ENCODE assay signal across 1 cellular context in the genomic region with DNA sequence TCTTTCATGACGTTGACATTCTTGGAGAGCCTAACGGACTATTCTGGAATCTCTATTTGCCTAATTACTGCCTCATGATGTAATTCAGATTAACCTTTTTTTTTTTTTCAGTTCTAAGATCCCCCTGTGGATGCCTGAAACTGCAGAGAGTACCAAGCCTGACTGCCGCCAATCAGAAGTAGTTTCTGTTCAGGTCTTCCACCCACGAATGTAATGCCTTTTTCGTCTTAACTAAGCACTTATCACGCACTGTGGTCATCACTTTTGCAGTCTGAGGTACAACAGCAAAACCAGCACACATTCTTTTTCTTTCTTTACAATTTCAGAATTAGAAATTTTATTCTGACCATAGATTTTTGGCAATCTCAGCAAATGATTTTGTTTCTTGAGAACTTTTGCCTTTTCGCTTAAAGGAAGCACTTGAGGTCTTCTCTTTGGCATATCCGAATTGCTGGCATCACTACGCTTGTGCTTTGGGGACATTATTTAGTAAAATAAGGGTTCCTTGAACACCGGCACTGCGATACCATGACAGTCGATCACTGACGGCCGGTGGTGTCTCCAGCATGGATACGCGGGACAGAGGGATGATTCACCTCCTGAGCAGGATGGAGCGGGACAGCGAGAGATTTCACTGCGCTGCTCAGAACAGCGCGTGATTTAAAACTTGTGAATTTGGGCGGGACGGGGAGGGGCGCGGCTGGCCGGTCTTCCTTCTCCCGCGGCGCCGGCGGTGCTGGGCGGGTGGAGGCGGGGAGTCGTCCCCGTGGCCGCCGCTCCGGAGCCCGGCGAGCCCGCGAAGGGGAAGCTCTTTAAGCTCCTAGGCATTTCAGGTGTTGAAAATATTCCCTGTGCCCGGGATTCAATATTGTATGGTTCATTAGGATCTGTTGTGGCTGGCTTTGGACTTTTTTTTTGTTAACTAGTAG.
TF ChIP-seq lines count a peak whose summit lies in the region.

No MANE protein-coding gene starts in this region.

TF ChIP-seq in HEK293, 187 proteins besides CTCF, POLR2A, EP300 and RAD21 (continued from another document):
- 0 out of 2 replicates have a peak, but pooled peaks have one; percentile 43 for TF ChIP-seq ZFP37 (tag by site-specific recombination; IDR thresholded peaks at IDR 0.05)
- peak; percentile 68 for TF ChIP-seq KLF1 (tag by site-specific recombination; IDR thresholded peaks at IDR 0.05)
- TF ChIP-seq ZNF341 (tag by site-specific recombination; IDR thresholded peaks at IDR 0.05; ENCODE audit: low read depth): peak; percentile 70
- no peak for TF ChIP-seq ZNF561 (tag by site-specific recombination; IDR thresholded peaks at IDR 0.05; ENCODE audit: borderline replicate concordance)
- peak; percentile 52 for TF ChIP-seq GLIS1 (tag by site-specific recombination; IDR thresholded peaks at IDR 0.05)
- no peak for TF ChIP-seq ZNF311 (tag by site-specific recombination; IDR thresholded peaks at IDR 0.05; ENCODE audit: borderline replicate concordance)
- peak; percentile 69; the same call in 1 of the 2 replicates for TF ChIP-seq ZNF335 (tag by site-specific recombination; conservative IDR thresholded peaks at IDR 0.05)
- TF ChIP-seq ZFHX2 (tag by site-specific recombination; conservative IDR thresholded peaks at IDR 0.05): 0 out of 2 replicates have a peak, but pooled peaks have one; percentile 11
- 0 out of 2 replicates have a peak, but pooled peaks have one; percentile 28 for TF ChIP-seq ZNF677 (tag by site-specific recombination; IDR thresholded peaks at IDR 0.05)
- peak; percentile 44 for TF ChIP-seq ZNF366 (tag by site-specific recombination; conservative IDR thresholded peaks at IDR 0.05)
- 0 out of 2 replicates have a peak, but pooled peaks have one; percentile 19 for TF ChIP-seq ZNF10 (tag by site-specific recombination; IDR thresholded peaks at IDR 0.05)
- TF ChIP-seq, protein P1, sequence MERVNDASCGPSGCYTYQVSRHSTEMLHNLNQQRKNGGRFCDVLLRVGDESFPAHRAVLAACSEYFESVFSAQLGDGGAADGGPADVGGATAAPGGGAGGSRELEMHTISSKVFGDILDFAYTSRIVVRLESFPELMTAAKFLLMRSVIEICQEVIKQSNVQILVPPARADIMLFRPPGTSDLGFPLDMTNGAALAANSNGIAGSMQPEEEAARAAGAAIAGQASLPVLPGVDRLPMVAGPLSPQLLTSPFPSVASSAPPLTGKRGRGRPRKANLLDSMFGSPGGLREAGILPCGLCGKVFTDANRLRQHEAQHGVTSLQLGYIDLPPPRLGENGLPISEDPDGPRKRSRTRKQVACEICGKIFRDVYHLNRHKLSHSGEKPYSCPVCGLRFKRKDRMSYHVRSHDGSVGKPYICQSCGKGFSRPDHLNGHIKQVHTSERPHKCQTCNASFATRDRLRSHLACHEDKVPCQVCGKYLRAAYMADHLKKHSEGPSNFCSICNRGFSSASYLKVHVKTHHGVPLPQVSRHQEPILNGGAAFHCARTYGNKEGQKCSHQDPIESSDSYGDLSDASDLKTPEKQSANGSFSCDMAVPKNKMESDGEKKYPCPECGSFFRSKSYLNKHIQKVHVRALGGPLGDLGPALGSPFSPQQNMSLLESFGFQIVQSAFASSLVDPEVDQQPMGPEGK (tag by site-specific recombination; IDR thresholded peaks at IDR 0.05): peak; percentile 50
- TF ChIP-seq, protein P2, sequence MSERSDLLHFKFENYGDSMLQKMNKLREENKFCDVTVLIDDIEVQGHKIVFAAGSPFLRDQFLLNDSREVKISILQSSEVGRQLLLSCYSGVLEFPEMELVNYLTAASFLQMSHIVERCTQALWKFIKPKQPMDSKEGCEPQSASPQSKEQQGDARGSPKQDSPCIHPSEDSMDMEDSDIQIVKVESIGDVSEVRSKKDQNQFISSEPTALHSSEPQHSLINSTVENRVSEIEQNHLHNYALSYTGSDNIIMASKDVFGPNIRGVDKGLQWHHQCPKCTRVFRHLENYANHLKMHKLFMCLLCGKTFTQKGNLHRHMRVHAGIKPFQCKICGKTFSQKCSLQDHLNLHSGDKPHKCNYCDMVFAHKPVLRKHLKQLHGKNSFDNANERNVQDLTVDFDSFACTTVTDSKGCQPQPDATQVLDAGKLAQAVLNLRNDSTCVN (tag by site-specific recombination; optimal IDR thresholded peaks at IDR 0.05): peak; percentile 48
- TF ChIP-seq, protein P3, sequence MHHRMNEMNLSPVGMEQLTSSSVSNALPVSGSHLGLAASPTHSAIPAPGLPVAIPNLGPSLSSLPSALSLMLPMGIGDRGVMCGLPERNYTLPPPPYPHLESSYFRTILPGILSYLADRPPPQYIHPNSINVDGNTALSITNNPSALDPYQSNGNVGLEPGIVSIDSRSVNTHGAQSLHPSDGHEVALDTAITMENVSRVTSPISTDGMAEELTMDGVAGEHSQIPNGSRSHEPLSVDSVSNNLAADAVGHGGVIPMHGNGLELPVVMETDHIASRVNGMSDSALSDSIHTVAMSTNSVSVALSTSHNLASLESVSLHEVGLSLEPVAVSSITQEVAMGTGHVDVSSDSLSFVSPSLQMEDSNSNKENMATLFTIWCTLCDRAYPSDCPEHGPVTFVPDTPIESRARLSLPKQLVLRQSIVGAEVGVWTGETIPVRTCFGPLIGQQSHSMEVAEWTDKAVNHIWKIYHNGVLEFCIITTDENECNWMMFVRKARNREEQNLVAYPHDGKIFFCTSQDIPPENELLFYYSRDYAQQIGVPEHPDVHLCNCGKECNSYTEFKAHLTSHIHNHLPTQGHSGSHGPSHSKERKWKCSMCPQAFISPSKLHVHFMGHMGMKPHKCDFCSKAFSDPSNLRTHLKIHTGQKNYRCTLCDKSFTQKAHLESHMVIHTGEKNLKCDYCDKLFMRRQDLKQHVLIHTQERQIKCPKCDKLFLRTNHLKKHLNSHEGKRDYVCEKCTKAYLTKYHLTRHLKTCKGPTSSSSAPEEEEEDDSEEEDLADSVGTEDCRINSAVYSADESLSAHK (tag by site-specific recombination; IDR thresholded peaks at IDR 0.05): no peak
- 0 out of 2 replicates have a peak, but pooled peaks have one; percentile 19 for TF ChIP-seq ZBTB20 (tag by site-specific recombination; IDR thresholded peaks at IDR 0.05)
- TF ChIP-seq, protein P4, sequence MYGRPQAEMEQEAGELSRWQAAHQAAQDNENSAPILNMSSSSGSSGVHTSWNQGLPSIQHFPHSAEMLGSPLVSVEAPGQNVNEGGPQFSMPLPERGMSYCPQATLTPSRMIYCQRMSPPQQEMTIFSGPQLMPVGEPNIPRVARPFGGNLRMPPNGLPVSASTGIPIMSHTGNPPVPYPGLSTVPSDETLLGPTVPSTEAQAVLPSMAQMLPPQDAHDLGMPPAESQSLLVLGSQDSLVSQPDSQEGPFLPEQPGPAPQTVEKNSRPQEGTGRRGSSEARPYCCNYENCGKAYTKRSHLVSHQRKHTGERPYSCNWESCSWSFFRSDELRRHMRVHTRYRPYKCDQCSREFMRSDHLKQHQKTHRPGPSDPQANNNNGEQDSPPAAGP (tag by site-specific recombination; IDR thresholded peaks at IDR 0.05): no peak
- TF ChIP-seq, protein P5, sequence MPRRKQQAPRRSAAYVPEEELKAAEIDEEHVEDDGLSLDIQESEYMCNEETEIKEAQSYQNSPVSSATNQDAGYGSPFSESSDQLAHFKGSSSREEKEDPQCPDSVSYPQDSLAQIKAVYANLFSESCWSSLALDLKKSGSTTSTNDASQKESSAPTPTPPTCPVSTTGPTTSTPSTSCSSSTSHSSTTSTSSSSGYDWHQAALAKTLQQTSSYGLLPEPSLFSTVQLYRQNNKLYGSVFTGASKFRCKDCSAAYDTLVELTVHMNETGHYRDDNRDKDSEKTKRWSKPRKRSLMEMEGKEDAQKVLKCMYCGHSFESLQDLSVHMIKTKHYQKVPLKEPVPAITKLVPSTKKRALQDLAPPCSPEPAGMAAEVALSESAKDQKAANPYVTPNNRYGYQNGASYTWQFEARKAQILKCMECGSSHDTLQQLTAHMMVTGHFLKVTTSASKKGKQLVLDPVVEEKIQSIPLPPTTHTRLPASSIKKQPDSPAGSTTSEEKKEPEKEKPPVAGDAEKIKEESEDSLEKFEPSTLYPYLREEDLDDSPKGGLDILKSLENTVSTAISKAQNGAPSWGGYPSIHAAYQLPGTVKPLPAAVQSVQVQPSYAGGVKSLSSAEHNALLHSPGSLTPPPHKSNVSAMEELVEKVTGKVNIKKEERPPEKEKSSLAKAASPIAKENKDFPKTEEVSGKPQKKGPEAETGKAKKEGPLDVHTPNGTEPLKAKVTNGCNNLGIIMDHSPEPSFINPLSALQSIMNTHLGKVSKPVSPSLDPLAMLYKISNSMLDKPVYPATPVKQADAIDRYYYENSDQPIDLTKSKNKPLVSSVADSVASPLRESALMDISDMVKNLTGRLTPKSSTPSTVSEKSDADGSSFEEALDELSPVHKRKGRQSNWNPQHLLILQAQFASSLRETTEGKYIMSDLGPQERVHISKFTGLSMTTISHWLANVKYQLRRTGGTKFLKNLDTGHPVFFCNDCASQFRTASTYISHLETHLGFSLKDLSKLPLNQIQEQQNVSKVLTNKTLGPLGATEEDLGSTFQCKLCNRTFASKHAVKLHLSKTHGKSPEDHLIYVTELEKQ (tag by site-specific recombination; IDR thresholded peaks at IDR 0.05; ENCODE audit: borderline replicate concordance): 0 out of 2 replicates have a peak, but pooled peaks have one; percentile 44
- peak; percentile 45 for TF ChIP-seq ZBTB17 (tag by site-specific recombination; IDR thresholded peaks at IDR 0.05)
- 0 out of 2 replicates have a peak, but pooled peaks have one; percentile 24 for TF ChIP-seq WT1 (tag by site-specific recombination; IDR thresholded peaks at IDR 0.05)
- no peak for TF ChIP-seq KLF7 (tag by site-specific recombination; IDR thresholded peaks at IDR 0.05; ENCODE audit: borderline replicate concordance)
- TF ChIP-seq KLF8 (tag by site-specific recombination; IDR thresholded peaks at IDR 0.05): peak; percentile 51; the same call in 1 of the 2 replicates
- TF ChIP-seq TRIM28 (IDR thresholded peaks at IDR 0.05; ENCODE audit: borderline replicate concordance, low read length): 0 out of 2 replicates have a peak, but pooled peaks have one; percentile 13
- peak; percentile 71 for TF ChIP-seq SP3 (tag by site-specific recombination; IDR thresholded peaks at IDR 0.05)
- peak; percentile 89 for TF ChIP-seq ZNF600 (tag by site-specific recombination; IDR thresholded peaks at IDR 0.05)
- TF ChIP-seq, protein P6, sequence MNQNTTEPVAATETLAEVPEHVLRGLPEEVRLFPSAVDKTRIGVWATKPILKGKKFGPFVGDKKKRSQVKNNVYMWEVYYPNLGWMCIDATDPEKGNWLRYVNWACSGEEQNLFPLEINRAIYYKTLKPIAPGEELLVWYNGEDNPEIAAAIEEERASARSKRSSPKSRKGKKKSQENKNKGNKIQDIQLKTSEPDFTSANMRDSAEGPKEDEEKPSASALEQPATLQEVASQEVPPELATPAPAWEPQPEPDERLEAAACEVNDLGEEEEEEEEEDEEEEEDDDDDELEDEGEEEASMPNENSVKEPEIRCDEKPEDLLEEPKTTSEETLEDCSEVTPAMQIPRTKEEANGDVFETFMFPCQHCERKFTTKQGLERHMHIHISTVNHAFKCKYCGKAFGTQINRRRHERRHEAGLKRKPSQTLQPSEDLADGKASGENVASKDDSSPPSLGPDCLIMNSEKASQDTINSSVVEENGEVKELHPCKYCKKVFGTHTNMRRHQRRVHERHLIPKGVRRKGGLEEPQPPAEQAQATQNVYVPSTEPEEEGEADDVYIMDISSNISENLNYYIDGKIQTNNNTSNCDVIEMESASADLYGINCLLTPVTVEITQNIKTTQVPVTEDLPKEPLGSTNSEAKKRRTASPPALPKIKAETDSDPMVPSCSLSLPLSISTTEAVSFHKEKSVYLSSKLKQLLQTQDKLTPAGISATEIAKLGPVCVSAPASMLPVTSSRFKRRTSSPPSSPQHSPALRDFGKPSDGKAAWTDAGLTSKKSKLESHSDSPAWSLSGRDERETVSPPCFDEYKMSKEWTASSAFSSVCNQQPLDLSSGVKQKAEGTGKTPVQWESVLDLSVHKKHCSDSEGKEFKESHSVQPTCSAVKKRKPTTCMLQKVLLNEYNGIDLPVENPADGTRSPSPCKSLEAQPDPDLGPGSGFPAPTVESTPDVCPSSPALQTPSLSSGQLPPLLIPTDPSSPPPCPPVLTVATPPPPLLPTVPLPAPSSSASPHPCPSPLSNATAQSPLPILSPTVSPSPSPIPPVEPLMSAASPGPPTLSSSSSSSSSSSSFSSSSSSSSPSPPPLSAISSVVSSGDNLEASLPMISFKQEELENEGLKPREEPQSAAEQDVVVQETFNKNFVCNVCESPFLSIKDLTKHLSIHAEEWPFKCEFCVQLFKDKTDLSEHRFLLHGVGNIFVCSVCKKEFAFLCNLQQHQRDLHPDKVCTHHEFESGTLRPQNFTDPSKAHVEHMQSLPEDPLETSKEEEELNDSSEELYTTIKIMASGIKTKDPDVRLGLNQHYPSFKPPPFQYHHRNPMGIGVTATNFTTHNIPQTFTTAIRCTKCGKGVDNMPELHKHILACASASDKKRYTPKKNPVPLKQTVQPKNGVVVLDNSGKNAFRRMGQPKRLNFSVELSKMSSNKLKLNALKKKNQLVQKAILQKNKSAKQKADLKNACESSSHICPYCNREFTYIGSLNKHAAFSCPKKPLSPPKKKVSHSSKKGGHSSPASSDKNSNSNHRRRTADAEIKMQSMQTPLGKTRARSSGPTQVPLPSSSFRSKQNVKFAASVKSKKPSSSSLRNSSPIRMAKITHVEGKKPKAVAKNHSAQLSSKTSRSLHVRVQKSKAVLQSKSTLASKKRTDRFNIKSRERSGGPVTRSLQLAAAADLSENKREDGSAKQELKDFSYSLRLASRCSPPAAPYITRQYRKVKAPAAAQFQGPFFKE (tag by site-specific recombination; IDR thresholded peaks at IDR 0.05; ENCODE audit: borderline replicate concordance): no peak
- TF ChIP-seq KLF9 (tag by site-specific recombination; IDR thresholded peaks at IDR 0.05; ENCODE audit: low read depth): peak; percentile 54; the same call in 1 of the 2 replicates
- TF ChIP-seq, protein P7, sequence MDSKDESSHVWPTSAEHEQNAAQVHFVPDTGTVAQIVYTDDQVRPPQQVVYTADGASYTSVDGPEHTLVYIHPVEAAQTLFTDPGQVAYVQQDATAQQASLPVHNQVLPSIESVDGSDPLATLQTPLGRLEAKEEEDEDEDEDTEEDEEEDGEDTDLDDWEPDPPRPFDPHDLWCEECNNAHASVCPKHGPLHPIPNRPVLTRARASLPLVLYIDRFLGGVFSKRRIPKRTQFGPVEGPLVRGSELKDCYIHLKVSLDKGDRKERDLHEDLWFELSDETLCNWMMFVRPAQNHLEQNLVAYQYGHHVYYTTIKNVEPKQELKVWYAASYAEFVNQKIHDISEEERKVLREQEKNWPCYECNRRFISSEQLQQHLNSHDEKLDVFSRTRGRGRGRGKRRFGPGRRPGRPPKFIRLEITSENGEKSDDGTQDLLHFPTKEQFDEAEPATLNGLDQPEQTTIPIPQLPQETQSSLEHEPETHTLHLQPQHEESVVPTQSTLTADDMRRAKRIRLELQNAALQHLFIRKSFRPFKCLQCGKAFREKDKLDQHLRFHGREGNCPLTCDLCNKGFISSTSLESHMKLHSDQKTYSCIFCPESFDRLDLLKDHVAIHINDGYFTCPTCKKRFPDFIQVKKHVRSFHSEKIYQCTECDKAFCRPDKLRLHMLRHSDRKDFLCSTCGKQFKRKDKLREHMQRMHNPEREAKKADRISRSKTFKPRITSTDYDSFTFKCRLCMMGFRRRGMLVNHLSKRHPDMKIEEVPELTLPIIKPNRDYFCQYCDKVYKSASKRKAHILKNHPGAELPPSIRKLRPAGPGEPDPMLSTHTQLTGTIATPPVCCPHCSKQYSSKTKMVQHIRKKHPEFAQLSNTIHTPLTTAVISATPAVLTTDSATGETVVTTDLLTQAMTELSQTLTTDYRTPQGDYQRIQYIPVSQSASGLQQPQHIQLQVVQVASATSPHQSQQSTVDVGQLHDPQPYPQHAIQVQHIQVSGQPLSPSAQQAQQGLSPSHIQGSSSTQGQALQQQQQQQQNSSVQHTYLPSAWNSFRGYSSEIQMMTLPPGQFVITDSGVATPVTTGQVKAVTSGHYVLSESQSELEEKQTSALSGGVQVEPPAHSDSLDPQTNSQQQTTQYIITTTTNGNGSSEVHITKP (tag by site-specific recombination; IDR thresholded peaks at IDR 0.05): no peak
- TF ChIP-seq SP2 (tag by site-specific recombination; IDR thresholded peaks at IDR 0.05): peak; percentile 65
TF ChIP-seq in HEK293: peak in this region for 23.
